11 cellular contexts compared by ENCODE assay signal in the genomic region with DNA sequence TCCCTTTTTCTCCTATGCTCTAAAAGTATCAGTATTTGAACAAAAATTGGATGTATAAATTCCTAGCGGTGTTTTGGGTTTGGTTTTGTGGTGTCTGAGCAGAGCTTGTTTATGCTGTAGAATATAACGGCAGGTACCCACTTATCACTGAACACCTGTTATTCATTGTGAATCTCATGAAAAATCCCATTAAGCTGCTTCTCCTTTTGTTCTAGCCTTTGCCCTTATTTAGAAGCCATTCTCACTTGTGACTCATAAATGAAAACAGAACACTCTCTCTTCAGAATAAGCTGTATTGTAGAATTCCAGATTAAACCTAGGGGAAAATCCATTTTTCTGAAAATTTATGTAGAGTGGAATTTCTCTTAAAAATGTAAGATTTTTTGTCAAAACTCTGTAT.
A peak's percentile ranks its signal among the peaks of the same experiment; 100 is the strongest.
DNase-seq lines count a peak whose midpoint lies in the region; ATAC-seq and TF ChIP-seq lines count a peak whose summit lies in the region.
"Had no signal": no experiment of that assay in that cellular context is flagged by ENCODE, and none has a peak within 500 bp of the region (broad histone marks: within the 10 kb centered on the region; RNA-seq: fewer than 3 reads in every experiment).

No MANE protein-coding gene starts in this region.

- peak overlapping the region; percentile 26 for H3K27ac Mint-ChIP-seq in stimulated activated naive CD8-positive, alpha-beta T cell treated with anti-CD3 and anti-CD28 coated beads, Interleukin-15, Interleukin-2, amounts not matched to agents 100 ng/mL and 50 ng/mL, for 24 hours
- H3K27ac Mint-ChIP-seq in chondrocyte (ENCODE audit: unreplicated experiment) = peak overlapping the region; percentile 51

- no peak for TF ChIP-seq CTCF in chondrocyte (IDR thresholded peaks at IDR 0.05)
- no peak for TF ChIP-seq CTCF in sigmoid colon (IDR thresholded peaks at IDR 0.05)

- no peak overlapping the region for H3K4me3 Mint-ChIP-seq in stimulated activated naive CD8-positive, alpha-beta T cell treated with anti-CD3 and anti-CD28 coated beads, Interleukin-15, Interleukin-2, amounts not matched to agents 100 ng/mL and 50 ng/mL, for 24 hours
- no peak overlapping the region for H3K4me3 Mint-ChIP-seq in chondrocyte (ENCODE audit: unreplicated experiment)

- WGBS in sigmoid colon, 2 donors = 77 to 90% methylated on average over 2 of the region's 2 CpGs

- TF ChIP-seq POLR2A in sigmoid colon (IDR thresholded peaks at IDR 0.05) = no peak

- peaks cover 0 to 5% (median 0%) of the 10 kb centered on the region in 4 donors for H3K4me1 ChIP-seq in sigmoid colon

- intact Hi-C loops in sigmoid colon (cut with DNase I) = no loop called here

- H3K9me3 Mint-ChIP-seq in stimulated activated naive CD8-positive, alpha-beta T cell treated with anti-CD3 and anti-CD28 coated beads, Interleukin-15, Interleukin-2, amounts not matched to agents 100 ng/mL and 50 ng/mL, for 24 hours = no peaks in the 10 kb centered on the region
- no peaks in the 10 kb centered on the region for H3K9me3 Mint-ChIP-seq in chondrocyte (ENCODE audit: low read depth)

- H3K27ac ChIP-seq in sigmoid colon = peak overlapping the region in 1 of 4 donors; percentile 60

- no peak overlapping the region for H3K4me3 ChIP-seq in sigmoid colon
- H3K4me3 ChIP-seq: lung, Peyer's patch had no signal

- no peak for ATAC-seq in stimulated activated naive CD8-positive, alpha-beta T cell treated with anti-CD3 and anti-CD28 coated beads, Interleukin-15, Interleukin-2, amounts not matched to agents 100 U/mL and 50 U/mL, for 24 hours
- peak; percentile 31 for ATAC-seq in HG03575 (IDR thresholded peaks at IDR 0.05; ENCODE audit: extremely low read depth, insufficient number of reproducible peaks, low FRiP score, unreplicated experiment)
- no peak for ATAC-seq in GM21576 (IDR thresholded peaks at IDR 0.05; ENCODE audit: unreplicated experiment)

- H3K27me3 ChIP-seq in sigmoid colon = no peaks in the 10 kb centered on the region
- H3K27me3 ChIP-seq: Peyer's patch had no signal

- no peaks in the 10 kb centered on the region for H3K27me3 Mint-ChIP-seq in stimulated activated naive CD8-positive, alpha-beta T cell treated with anti-CD3 and anti-CD28 coated beads, Interleukin-15, Interleukin-2, amounts not matched to agents 100 ng/mL and 50 ng/mL, for 24 hours
- H3K27me3 Mint-ChIP-seq in chondrocyte (ENCODE audit: low read depth) = no peaks in the 10 kb centered on the region

- peaks cover 0 to 21% (median 2%) of the 10 kb centered on the region in 4 donors for H3K36me3 ChIP-seq in sigmoid colon
- H3K36me3 ChIP-seq: Peyer's patch had no signal

- H3K4me1 Mint-ChIP-seq in stimulated activated naive CD8-positive, alpha-beta T cell treated with anti-CD3 and anti-CD28 coated beads, Interleukin-15, Interleukin-2, amounts not matched to agents 100 ng/mL and 50 ng/mL, for 24 hours (ENCODE audit: low read depth) = peaks cover 24% of the 10 kb centered on the region
- peaks cover 26% of the 10 kb centered on the region for H3K4me1 Mint-ChIP-seq in chondrocyte (ENCODE audit: low read depth)

- no peak for TF ChIP-seq EP300 in sigmoid colon (IDR thresholded peaks at IDR 0.05)

- no peaks in the 10 kb centered on the region for H3K36me3 Mint-ChIP-seq in stimulated activated naive CD8-positive, alpha-beta T cell treated with anti-CD3 and anti-CD28 coated beads, Interleukin-15, Interleukin-2, amounts not matched to agents 100 ng/mL and 50 ng/mL, for 24 hours (ENCODE audit: low read depth)
- H3K36me3 Mint-ChIP-seq in chondrocyte (ENCODE audit: low read depth) = peaks cover 17% of the 10 kb centered on the region

- DNase-seq in stimulated activated naive CD8-positive, alpha-beta T cell treated with anti-CD3 and anti-CD28 coated beads, Interleukin-15, Interleukin-2, amounts not matched to agents 100 U/mL and 50 U/mL, for 24 hours = no peak
- no peak for DNase-seq in chondrocyte (ENCODE audit: low spot score)
- DNase-seq in activated effector memory CD4-positive, alpha-beta T cell treated with anti-CD3 and anti-CD28 coated beads, Interleukin-2, amount 50 U/mL, for 16 hours = no peak
- no peak for DNase-seq in sigmoid colon
- DNase-seq in glomerular visceral epithelial cell (ENCODE audit: extremely low spot score) = no peak
- DNase-seq: activated CD4-positive, alpha-beta T cell treated with anti-CD3 and anti-CD28 coated beads for 4 hours; Peyer's patch had no signal

- no peaks in the 10 kb centered on the region for H3K9me3 ChIP-seq in sigmoid colon
- H3K9me3 ChIP-seq: Peyer's patch had no signal
